20 cellular contexts compared by ENCODE assay signal in the genomic region with DNA sequence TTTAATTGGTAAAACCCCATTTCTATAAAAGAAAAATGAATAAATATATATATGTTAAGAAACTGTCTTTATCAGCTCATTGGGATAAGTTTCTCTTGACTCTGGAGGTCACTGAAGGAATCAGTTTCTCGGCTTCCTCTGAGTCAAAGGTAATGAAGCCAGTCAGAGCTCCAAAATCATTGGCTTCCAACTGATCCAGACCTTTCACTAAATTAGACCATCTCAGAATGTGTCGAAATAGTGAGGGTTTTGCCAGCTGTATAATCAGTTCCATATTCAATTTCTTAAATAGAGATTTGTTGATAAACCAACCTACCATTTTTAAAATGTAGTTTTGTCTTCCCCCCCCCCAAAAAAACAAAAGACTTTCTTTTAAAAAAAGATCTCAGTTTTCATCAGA.
"Had no signal": no experiment of that assay in that cellular context is flagged by ENCODE, and none has a peak within 500 bp of the region (broad histone marks: within the 10 kb centered on the region; RNA-seq: fewer than 3 reads in every experiment).

No MANE protein-coding gene starts in this region.

- H3K9me3 ChIP-seq: SJSA1 had no signal

- DNase-seq: MV-4-11, NCI-H1092, NCI-H1105 treated with DMSO at 0.1 percent for 48 hours, NCI-H1417 treated with DMSO at 0.1 percent for 48 hours, NCI-H146, NCI-H1694 treated with DMSO at 0.1 percent for 48 hours, NCI-H1930, NCI-H2081, NCI-H2107, NCI-H2227 treated with DMSO at 0.1 percent for 48 hours, NCI-H524, NCI-H526 treated with DMSO at 0.1 percent for 48 hours, NCI-H748 treated with DMSO at 0.1 percent for 48 hours, Right ventricle myocardium superior, RPMI8226, SIG-M5 had no signal

- H3K9ac ChIP-seq: KMS-11 had no signal

- ATAC-seq: K562 had no signal

- H3K4me1 ChIP-seq: SJSA1 had no signal

- H3K4me3 ChIP-seq: K562, SJSA1, SK-N-MC had no signal

- H3K36me3 ChIP-seq: SJSA1 had no signal
